ENCODE assay signal across 12 cellular contexts in the genomic region with DNA sequence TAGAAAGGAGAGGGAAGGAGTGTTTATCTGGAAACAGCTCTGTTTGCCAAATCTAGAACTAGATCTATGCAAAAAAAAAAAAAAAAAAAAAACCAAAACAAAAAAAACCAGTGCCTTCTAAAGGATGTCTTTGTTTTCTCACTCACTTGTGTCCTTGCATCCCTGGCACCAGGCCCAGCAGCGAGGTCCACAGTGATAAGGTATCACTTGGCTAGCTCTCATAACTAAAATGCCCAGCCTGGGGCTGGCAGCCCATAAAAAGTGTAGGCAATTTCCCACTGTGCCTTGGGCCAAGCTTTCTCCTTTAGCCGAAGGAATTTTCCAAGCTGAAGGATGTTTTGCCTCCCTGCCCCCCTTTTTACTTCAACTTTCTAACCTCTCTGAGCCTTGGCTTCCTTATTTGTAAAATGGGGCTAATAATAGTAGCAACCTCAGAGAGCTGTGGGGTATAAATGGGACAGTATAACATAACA. TPM values are rescaled to one million over a fixed set of nuclear protein-coding genes. Genes with fewer than 3 reads are reported as not detected.
DNase-seq lines count a peak whose midpoint lies in the region.
"Had no signal": no experiment of that assay in that cellular context is flagged by ENCODE, and none has a peak within 500 bp of the region (broad histone marks: within the 10 kb centered on the region; RNA-seq: fewer than 3 reads in every experiment).

No MANE protein-coding gene starts in this region.

- intact Hi-C loops in activated naive CD4-positive, alpha-beta T cell treated with anti-CD3 and anti-CD28 coated beads for 36 hours (cut with micrococcal nuclease), result no loop called here

- H2AFZ ChIP-seq in Karpas-422 (ENCODE audit: low read length), result no peak overlapping the region

- H3K4me2 ChIP-seq in Karpas-422 (ENCODE audit: low read depth, low read length, poor library complexity, severe bottlenecking), result no peak overlapping the region

- H3K4me3 ChIP-seq in Karpas-422 (ENCODE audit: low read length), result no peak overlapping the region

- peaks cover 7% of the 10 kb centered on the region for H3K4me1 Mint-ChIP-seq in activated naive CD4-positive, alpha-beta T cell treated with anti-CD3 and anti-CD28 coated beads, Interleukin-2, amount 10 ng/mL, durations not matched to agents 7 days and 5 days
- peaks cover 5% of the 10 kb centered on the region for H3K4me1 Mint-ChIP-seq in activated naive CD4-positive, alpha-beta T cell treated with anti-CD3 and anti-CD28 coated beads for 36 hours (ENCODE audit: low read depth)
- H3K4me1 Mint-ChIP-seq in T-helper 2 cell treated with Interferon-gamma antibody and Interleukin-4, amounts not matched to agents 5 μg/mL and 100 μg/mL, for 36 hours (ENCODE audit: low read depth), result peaks cover 7% of the 10 kb centered on the region

- no peaks in the 10 kb centered on the region for H3K9me3 Mint-ChIP-seq in activated naive CD4-positive, alpha-beta T cell treated with anti-CD3 and anti-CD28 coated beads, Interleukin-2, amount 10 ng/mL, durations not matched to agents 7 days and 5 days
- no peaks in the 10 kb centered on the region for H3K9me3 Mint-ChIP-seq in activated naive CD4-positive, alpha-beta T cell treated with anti-CD3 and anti-CD28 coated beads for 36 hours
- H3K9me3 Mint-ChIP-seq in T-helper 2 cell treated with Interferon-gamma antibody and Interleukin-4, amounts not matched to agents 5 μg/mL and 100 μg/mL, for 36 hours, result no peaks in the 10 kb centered on the region
- H3K9me3 Mint-ChIP-seq: activated naive CD4-positive, alpha-beta T cell treated with anti-CD3 and anti-CD28 coated beads, Interleukin-2, amount 50 U/mL, for 24 hours had no signal

- no peaks in the 10 kb centered on the region for H4K20me1 ChIP-seq in Karpas-422 (ENCODE audit: insufficient read depth, low read depth, low read length)

- no peaks in the 10 kb centered on the region for H3K36me3 Mint-ChIP-seq in activated naive CD4-positive, alpha-beta T cell treated with anti-CD3 and anti-CD28 coated beads, Interleukin-2, amount 10 ng/mL, durations not matched to agents 7 days and 5 days
- no peaks in the 10 kb centered on the region for H3K36me3 Mint-ChIP-seq in activated naive CD4-positive, alpha-beta T cell treated with anti-CD3 and anti-CD28 coated beads for 36 hours (ENCODE audit: low read depth)
- H3K36me3 Mint-ChIP-seq in T-helper 2 cell treated with Interferon-gamma antibody and Interleukin-4, amounts not matched to agents 5 μg/mL and 100 μg/mL, for 36 hours (ENCODE audit: low read depth), result no peaks in the 10 kb centered on the region
- H3K36me3 Mint-ChIP-seq: activated naive CD4-positive, alpha-beta T cell treated with anti-CD3 and anti-CD28 coated beads, Interleukin-2, amount 50 U/mL, for 24 hours had no signal

- no peak overlapping the region for H3K4me3 Mint-ChIP-seq in activated naive CD4-positive, alpha-beta T cell treated with anti-CD3 and anti-CD28 coated beads, Interleukin-2, amount 10 ng/mL, durations not matched to agents 7 days and 5 days
- no peak overlapping the region for H3K4me3 Mint-ChIP-seq in activated naive CD4-positive, alpha-beta T cell treated with anti-CD3 and anti-CD28 coated beads for 36 hours
- no peak overlapping the region for H3K4me3 Mint-ChIP-seq in T-helper 2 cell treated with Interferon-gamma antibody and Interleukin-4, amounts not matched to agents 5 μg/mL and 100 μg/mL, for 36 hours
- H3K4me3 Mint-ChIP-seq: activated naive CD4-positive, alpha-beta T cell treated with anti-CD3 and anti-CD28 coated beads, Interleukin-2, amount 50 U/mL, for 24 hours had no signal

- no peaks in the 10 kb centered on the region for H3K4me1 ChIP-seq in Karpas-422 (ENCODE audit: low read length)

- H3K79me2 ChIP-seq in Karpas-422 (ENCODE audit: low read length), result no peaks in the 10 kb centered on the region

- no peak overlapping the region for H3K9ac ChIP-seq in Karpas-422 (ENCODE audit: low read length)

- peak; percentile 11 for DNase-seq in activated naive CD4-positive, alpha-beta T cell treated with anti-CD3 and anti-CD28 coated beads, Interleukin-2, amount 10 ng/mL, durations not matched to agents 7 days and 5 days
- DNase-seq in activated naive CD4-positive, alpha-beta T cell treated with anti-CD3 and anti-CD28 coated beads for 36 hours, result no peak
- DNase-seq in dermis blood vessel endothelial cell (peak; percentile 89), mucosa of gallbladder (ENCODE audit: low spot score) (peak; percentile 65), Karpas-422 (no peak), epidermal melanocyte (ENCODE audit: insufficient read length, low spot score) (no peak)
- DNase-seq in stimulated activated CD4-positive, alpha-beta T cell treated with anti-CD3 and anti-CD28 coated beads, Interleukin-15, amount 100 ng/mL, for 24 hours, result no peak
- no peak for DNase-seq in T-helper 2 cell treated with Interferon-gamma antibody and Interleukin-4, amounts not matched to agents 5 μg/mL and 100 μg/mL, for 36 hours (ENCODE audit: low spot score)
- DNase-seq: activated CD4-positive, CD25-positive, alpha-beta regulatory T cell treated with anti-CD3 and anti-CD28 coated beads, Interleukin-2, amount 50 U/mL, for 72 hours; effector memory CD4-positive, alpha-beta T cell; KBM-7 had no signal

- no peaks in the 10 kb centered on the region for H3K9me3 ChIP-seq in Karpas-422 (ENCODE audit: low read length)

- no peak overlapping the region for H3K27ac Mint-ChIP-seq in activated naive CD4-positive, alpha-beta T cell treated with anti-CD3 and anti-CD28 coated beads, Interleukin-2, amount 10 ng/mL, durations not matched to agents 7 days and 5 days
- H3K27ac Mint-ChIP-seq in activated naive CD4-positive, alpha-beta T cell treated with anti-CD3 and anti-CD28 coated beads for 36 hours, result no peak overlapping the region
- H3K27ac Mint-ChIP-seq in T-helper 2 cell treated with Interferon-gamma antibody and Interleukin-4, amounts not matched to agents 5 μg/mL and 100 μg/mL, for 36 hours, result no peak overlapping the region
- H3K27ac Mint-ChIP-seq: activated naive CD4-positive, alpha-beta T cell treated with anti-CD3 and anti-CD28 coated beads, Interleukin-2, amount 50 U/mL, for 24 hours had no signal

- CTCF ChIA-PET in activated naive CD4-positive, alpha-beta T cell treated with anti-CD3 and anti-CD28 coated beads, Interleukin-2, amount 10 ng/mL, durations not matched to agents 7 days and 5 days (lab: Charles Lee), result interaction anchor here (1.1 kb wide), 1 partner anchor 173 kb away, joined by 3 read pairs; no protein-coding TSS in a partner anchor
- CTCF ChIA-PET in activated naive CD4-positive, alpha-beta T cell treated with anti-CD3 and anti-CD28 coated beads for 36 hours (lab: Charles Lee), result interaction anchor here (0.6 kb wide), 3 partner anchors 96 to 1017 kb away, joined by 3 to 5 read pairs (median 4); no protein-coding TSS in a partner anchor

- H3K9me2 ChIP-seq in Karpas-422 (replicated peaks; ENCODE audit: insufficient read depth, low read length), result no peaks in the 10 kb centered on the region

- no peak overlapping the region for H3K27ac ChIP-seq in Karpas-422 (ENCODE audit: low read length)

- peaks cover 13% of the 10 kb centered on the region for H3K27me3 Mint-ChIP-seq in activated naive CD4-positive, alpha-beta T cell treated with anti-CD3 and anti-CD28 coated beads, Interleukin-2, amount 10 ng/mL, durations not matched to agents 7 days and 5 days
- H3K27me3 Mint-ChIP-seq in activated naive CD4-positive, alpha-beta T cell treated with anti-CD3 and anti-CD28 coated beads for 36 hours (ENCODE audit: low read depth), result no peaks in the 10 kb centered on the region
- peaks cover 5% of the 10 kb centered on the region for H3K27me3 Mint-ChIP-seq in T-helper 2 cell treated with Interferon-gamma antibody and Interleukin-4, amounts not matched to agents 5 μg/mL and 100 μg/mL, for 36 hours (ENCODE audit: low read depth)
- H3K27me3 Mint-ChIP-seq: activated naive CD4-positive, alpha-beta T cell treated with anti-CD3 and anti-CD28 coated beads, Interleukin-2, amount 50 U/mL, for 24 hours had no signal

- no peaks in the 10 kb centered on the region for H3K27me3 ChIP-seq in Karpas-422 (ENCODE audit: low read length)

- H3K36me3 ChIP-seq in Karpas-422 (ENCODE audit: insufficient read depth, low read length), result no peaks in the 10 kb centered on the region

RNA-seq across cellular contexts. Expression of a gene that starts 20.8 kb away (rescaled TPM):
- total RNA-seq in activated naive CD4-positive, alpha-beta T cell treated with anti-CD3 and anti-CD28 coated beads for 36 hours, result 10 to 100 TPM; 11.9 to 12.6 TPM
- total RNA-seq in dermis blood vessel endothelial cell (294 and 415 TPM in 2 replicates), mucosa of gallbladder (142 TPM)
- 1.3 and 5.0 TPM in 2 replicates for total RNA-seq in Karpas-422 (2014; rRNA removed; shearing (Covaris generic); ENCODE audit: low replicate concordance)

Comparison
In these comparisons a context has a peak if more than half of its experiments do, and no peak if none do; other contexts are left out.
1. DNase-seq: peak in activated naive CD4-positive, alpha-beta T cell treated with anti-CD3 and anti-CD28 coated beads, Interleukin-2, amount 10 ng/mL, durations not matched to agents 7 days and 5 days (single experiment), dermis blood vessel endothelial cell (single experiment) and mucosa of gallbladder (single experiment); none in activated naive CD4-positive, alpha-beta T cell treated with anti-CD3 and anti-CD28 coated beads for 36 hours (single experiment), stimulated activated CD4-positive, alpha-beta T cell treated with anti-CD3 and anti-CD28 coated beads, Interleukin-15, amount 100 ng/mL, for 24 hours (single experiment), T-helper 2 cell treated with Interferon-gamma antibody and Interleukin-4, amounts not matched to agents 5 μg/mL and 100 μg/mL, for 36 hours (single experiment), Karpas-422 (single experiment) and epidermal melanocyte (single experiment).
2. RNA of a gene that starts 20.8 kb away (total RNA-seq): 294 to 415 TPM in dermis blood vessel endothelial cell and 142 TPM in mucosa of gallbladder (single experiment); 11.9 to 12.6 TPM in activated naive CD4-positive, alpha-beta T cell treated with anti-CD3 and anti-CD28 coated beads for 36 hours and 1.3 to 5.0 TPM in Karpas-422; every median in the first group is over 10 times any median in the second.